22 cellular contexts compared by ENCODE assay signal in the genomic region with DNA sequence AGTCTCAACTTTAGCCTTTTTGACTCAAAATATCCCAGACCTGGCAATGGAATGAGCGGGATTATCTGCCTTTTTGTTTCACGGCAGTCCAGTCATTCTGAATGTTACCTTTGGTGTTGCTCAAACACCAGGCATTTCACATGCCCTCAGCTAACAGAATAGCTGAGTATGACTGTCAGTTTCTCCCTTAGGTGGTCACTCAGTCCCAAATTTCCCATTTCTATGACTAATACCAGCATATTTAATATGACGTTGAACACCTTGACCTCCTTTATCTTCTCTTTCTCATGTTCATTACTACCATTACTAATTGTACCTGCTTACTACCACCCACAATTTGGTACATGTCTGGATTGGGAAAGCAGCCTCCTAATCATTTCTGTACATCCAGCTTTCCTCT.
DNase-seq lines count a peak whose midpoint lies in the region; ATAC-seq and TF ChIP-seq lines count a peak whose summit lies in the region.
"Had no signal": no experiment of that assay in that cellular context is flagged by ENCODE, and none has a peak within 500 bp of the region (broad histone marks: within the 10 kb centered on the region; RNA-seq: fewer than 3 reads in every experiment).

No MANE protein-coding gene starts in this region.

- no peak overlapping the region for H3K27ac ChIP-seq in BLaER1 treated with 17β-estradiol and CSF1 and Interleukin-3, amounts not matched to agents 10 nM and 100 nM
- no peak overlapping the region for H3K27ac ChIP-seq in OCI-LY7 (ENCODE audit: low read depth, low read length, poor library complexity, severe bottlenecking)
- peak overlapping the region; percentile 97 for H3K27ac ChIP-seq in epithelial cell of prostate
- no peak overlapping the region for H3K27ac ChIP-seq in prostate gland
- H3K27ac ChIP-seq: adrenal gland, GM23248, spleen had no signal

- no peak for ATAC-seq in HG03565 (IDR thresholded peaks at IDR 0.05; ENCODE audit: unreplicated experiment)
- ATAC-seq: CD8-positive, alpha-beta T cell; natural killer cell treated with Interleukin-12 subunit alpha and Interleukin-12 subunit beta and Interleukin-15 and Interleukin-18, amount 100 ng/mL, for 72 hours had no signal

- 93% methylated on average over 3 of the region's 3 CpGs for WGBS in prostate gland

- no peaks in the 10 kb centered on the region for H4K20me1 ChIP-seq in BLaER1 treated with 17β-estradiol and CSF1 and Interleukin-3, amounts not matched to agents 10 nM and 100 nM
- no peaks in the 10 kb centered on the region for H4K20me1 ChIP-seq in OCI-LY7 (ENCODE audit: insufficient read depth, low read length)

- H3K27me3 ChIP-seq in BLaER1 treated with 17β-estradiol and CSF1 and Interleukin-3, amounts not matched to agents 10 nM and 100 nM, result no peaks in the 10 kb centered on the region
- no peaks in the 10 kb centered on the region for H3K27me3 ChIP-seq in prostate gland (replicated peaks; ENCODE audit: insufficient read depth)
- H3K27me3 ChIP-seq: adrenal gland, spleen had no signal

- H3K4me2 ChIP-seq in BLaER1 treated with 17β-estradiol and CSF1 and Interleukin-3, amounts not matched to agents 10 nM and 100 nM, result peak overlapping the region in 10 of 11 experiments; percentile 56 to 90 (median 74); a peak in 20 of 22 replicates
- H3K4me2 ChIP-seq in OCI-LY7 (ENCODE audit: low read length), result peak overlapping the region; percentile 27

- no peaks in the 10 kb centered on the region for H3K9me2 ChIP-seq in OCI-LY7 (ENCODE audit: insufficient read depth, low read length)

- H3K9me3 ChIP-seq in BLaER1 treated with 17β-estradiol and CSF1 and Interleukin-3, amounts not matched to agents 10 nM and 100 nM (replicated peaks in 1 of 11), result peaks cover 28 to 34% (median 30%) of the 10 kb centered on the region in 11 experiments
- H3K9me3 ChIP-seq in OCI-LY7 (ENCODE audit: low read length) (no peaks in the 10 kb centered on the region), prostate gland (no peaks in the 10 kb centered on the region)
- H3K9me3 ChIP-seq: adrenal gland had no signal

- H3K4me3 ChIP-seq in BLaER1 treated with 17β-estradiol and CSF1 and Interleukin-3, amounts not matched to agents 10 nM and 100 nM, result no peak overlapping the region
- H3K4me3 ChIP-seq in OCI-LY7 (ENCODE audit: low read depth, low read length, poor library complexity, severe bottlenecking), result no peak overlapping the region
- H3K4me3 ChIP-seq in prostate gland, result no peak overlapping the region
- H3K4me3 ChIP-seq: adrenal gland, GM23248, spleen had no signal

- POLR2A ChIA-PET in OCI-LY7 (lab: Charles Lee), result no interaction called here

- peaks cover 57 to 70% (median 66%) of the 10 kb centered on the region in 10 experiments for H3K4me1 ChIP-seq in BLaER1 treated with 17β-estradiol and CSF1 and Interleukin-3, amounts not matched to agents 10 nM and 100 nM
- H3K4me1 ChIP-seq in OCI-LY7 (ENCODE audit: insufficient read depth, low read length, poor library complexity, severe bottlenecking), result peaks cover 51% of the 10 kb centered on the region
- H3K4me1 ChIP-seq in prostate gland (replicated peaks), result no peaks in the 10 kb centered on the region
- H3K4me1 ChIP-seq: adrenal gland had no signal

- no peak overlapping the region for H3K9ac ChIP-seq in BLaER1 treated with 17β-estradiol and CSF1 and Interleukin-3, amounts not matched to agents 10 nM and 100 nM
- H3K9ac ChIP-seq: GM23248 had no signal

- BruUV-seq in OCI-LY7 (replicated peaks; lab: Mats Ljungman, UMichigan), result no TSS peak

- H3K36me3 ChIP-seq in BLaER1 treated with 17β-estradiol and CSF1 and Interleukin-3, amounts not matched to agents 10 nM and 100 nM, result peaks cover 0 to 6% (median 0%) of the 10 kb centered on the region in 11 experiments; a peak in 3 of 22 replicates
- H3K36me3 ChIP-seq in OCI-LY7 (ENCODE audit: insufficient read depth, low read length) (no peaks in the 10 kb centered on the region), prostate gland (no peaks in the 10 kb centered on the region)
- H3K36me3 ChIP-seq: adrenal gland, spleen had no signal

- CTCF ChIA-PET in OCI-LY7 (lab: Charles Lee; ENCODE audit: unreplicated experiment), result no interaction called here

- intact Hi-C loops in OCI-LY7 (cut with micrococcal nuclease; ENCODE audit: unreplicated experiment), result no loop called here
- intact Hi-C loops in prostate gland (cut with DNase I), result no loop called here

- no peaks in the 10 kb centered on the region for H3K79me2 ChIP-seq in OCI-LY7 (ENCODE audit: insufficient read depth, low read depth, low read length)

- DNase-seq in OCI-LY7 (ENCODE audit: low spot score), result no peak
- peak; percentile 81 for DNase-seq in epithelial cell of prostate (ENCODE audit: low read depth, low spot score)
- peak; percentile 60 for DNase-seq in renal cortical epithelial cell (ENCODE audit: low read depth)
- no peak for DNase-seq in islet precursor cell
- DNase-seq in OCI-M1 (lab: John Stamatoyannopoulos, UW), result no peak
- DNase-seq in prostate gland (ENCODE audit: low spot score), result no peak
- DNase-seq: activated CD4-positive, alpha-beta T cell treated with anti-CD3 and anti-CD28 coated beads, Interleukin-2, amount 10 ng/mL, durations not matched to agents 24 days and 14 days; activated gamma-delta T cell; adrenal gland; CD8-positive, alpha-beta T cell; DMS79; GM23248; hippocampal formation; kidney; NCI-H1105 treated with DMSO at 0.1 percent for 48 hours; NCI-H510A; Right ventricle myocardium superior; spleen; stimulated activated CD4-positive, alpha-beta T cell treated with anti-CD3 and anti-CD28 coated beads, Interleukin-4, amount 100 ng/mL, for 4 hours had no signal

- TF ChIP-seq POLR2A in prostate gland (IDR thresholded peaks at IDR 0.05), result no peak

- H2AFZ ChIP-seq in OCI-LY7 (ENCODE audit: low read length), result no peak overlapping the region
- H2AFZ ChIP-seq: GM23248 had no signal

- TF ChIP-seq CTCF in OCI-LY7 (conservative IDR thresholded peaks at IDR 0.05; ENCODE audit: low read length) (no peak), prostate gland (IDR thresholded peaks at IDR 0.05) (no peak)

Comparison
In these comparisons a context has a peak if more than half of its experiments do, and no peak if none do; other contexts are left out.
1. DNase-seq: peak in epithelial cell of prostate (single experiment) and renal cortical epithelial cell (single experiment); none in OCI-LY7 (single experiment), islet precursor cell (single experiment), OCI-M1 (single experiment) and prostate gland (single experiment).